Comparison of ENCODE assay signal across 22 cellular contexts in genomic region chr1:232980336-232980978, GRCh38. TPM values are rescaled to one million over a fixed set of nuclear protein-coding genes. Genes with fewer than 3 reads are reported as not detected.
DNase-seq lines count a peak whose midpoint lies in the region; ATAC-seq and FAIRE-seq lines count a peak whose summit lies in the region.
"Had no signal": no experiment of that assay in that cellular context is flagged by ENCODE, and none has a peak within 500 bp of the region (broad histone marks: within the 10 kb centered on the region; RNA-seq: fewer than 3 reads in every experiment).

No MANE protein-coding gene starts in this region.

- 59% methylated on average over 14 of the region's 14 CpGs for WGBS in right cardiac atrium

- H3K4me3 ChIP-seq in right cardiac atrium (ENCODE audit: low read length) (no peak overlapping the region), adipocyte (ENCODE audit: low read length) (no peak overlapping the region)
- H3K4me3 ChIP-seq: colonic mucosa, gastroesophageal sphincter, K562, pancreas had no signal

- peak; percentile 33 for FAIRE-seq in islet of Langerhans (lab: Jason Lieb, UNC)
- peak; percentile 61 for FAIRE-seq in urothelium cell line (lab: Jason Lieb, UNC)
- FAIRE-seq: K562, pancreas had no signal

- DNase-seq in right cardiac atrium (no peak), Right ventricle myocardium superior (no peak), adipocyte (ENCODE audit: low read depth) (peak; percentile 7), urothelium cell line (ENCODE audit: low spot score) (no peak), AML-193 (lab: John Stamatoyannopoulos, UW) (no peak), COR-L47 (lab: John Stamatoyannopoulos, UW) (no peak)
- DNase-seq: ACHN; activated CD4-positive, alpha-beta T cell treated with anti-CD3 and anti-CD28 coated beads, Interleukin-2, amount 10 ng/mL, durations not matched to agents 24 days and 14 days; activated T-cell treated with anti-CD3 and anti-CD28 coated beads, Interleukin-2, amount 50 U/mL, for 4 hours; CD8-positive, alpha-beta memory T cell; colonic mucosa; GDM1; HFFc6; immature natural killer cell; NCI-H1092 treated with DMSO at 0.1 percent for 48 hours; pancreas; SHP77 treated with DMSO at 0.1 percent for 48 hours had no signal

- ATAC-seq in right cardiac atrium (peak; percentile 13 to 34), Right ventricle myocardium superior (ENCODE audit: poor library complexity) (no peak), GM19351 (IDR thresholded peaks at IDR 0.05; ENCODE audit: unreplicated experiment) (no peak)
- ATAC-seq: activated T-cell treated with anti-CD3 and anti-CD28 coated beads, Interleukin-2, amount 50 U/mL, for 4 hours; gastroesophageal sphincter had no signal

- H3K9me3 ChIP-seq in right cardiac atrium (ENCODE audit: control insufficient read depth, low read length): no peaks in the 10 kb centered on the region
- no peaks in the 10 kb centered on the region for H3K9me3 ChIP-seq in adipocyte (ENCODE audit: control insufficient read depth, low read length)
- H3K9me3 ChIP-seq: colonic mucosa, gastroesophageal sphincter, pancreas had no signal

- H3K27me3 ChIP-seq in right cardiac atrium (ENCODE audit: control insufficient read depth, insufficient read depth): no peaks in the 10 kb centered on the region
- no peaks in the 10 kb centered on the region for H3K27me3 ChIP-seq in adipocyte (replicated peaks; ENCODE audit: control insufficient read depth, insufficient read depth, low read length)
- H3K27me3 ChIP-seq: colonic mucosa, gastroesophageal sphincter, pancreas had no signal

- H3K27ac ChIP-seq in right cardiac atrium (ENCODE audit: low read length): no peak overlapping the region
- H3K27ac ChIP-seq: colonic mucosa, epithelial cell of prostate, gastroesophageal sphincter, pancreas had no signal

- H3K4me1 ChIP-seq in right cardiac atrium (ENCODE audit: control insufficient read depth, insufficient read depth, low read length): peaks cover 3% of the 10 kb centered on the region
- peaks cover 16% of the 10 kb centered on the region for H3K4me1 ChIP-seq in adipocyte (ENCODE audit: control insufficient read depth, insufficient read depth, low read length)
- H3K4me1 ChIP-seq: colonic mucosa, pancreas had no signal

- peaks cover 14% of the 10 kb centered on the region for H3K36me3 ChIP-seq in adipocyte (ENCODE audit: control insufficient read depth, insufficient read depth, low read length, severe bottlenecking)
- H3K36me3 ChIP-seq: colonic mucosa, pancreas had no signal

- no peak overlapping the region for H3K9ac ChIP-seq in adipocyte (ENCODE audit: low read length)

- intact Hi-C loops in right cardiac atrium (cut with DNase I) (no loop called here), Right ventricle myocardium superior (cut with DNase I) (no loop called here)

RNA-seq across cellular contexts. Expression of gene NTPCR, which starts 30.0 kb away (rescaled TPM):
- total RNA-seq in right cardiac atrium (10 to 100 TPM; 55.7 to 67.5 (median 56.8) TPM), Right ventricle myocardium superior (56.9 TPM)
- polyA plus RNA-seq in right cardiac atrium: 114 TPM

Comparison
In these comparisons a context has a peak if more than half of its experiments do, and no peak if none do; other contexts are left out.
1. ATAC-seq: peak in right cardiac atrium (2 of 2); none in Right ventricle myocardium superior (single experiment) and GM19351 (single experiment).